ENCODE assay signal across 1 cellular context in the genomic region with DNA sequence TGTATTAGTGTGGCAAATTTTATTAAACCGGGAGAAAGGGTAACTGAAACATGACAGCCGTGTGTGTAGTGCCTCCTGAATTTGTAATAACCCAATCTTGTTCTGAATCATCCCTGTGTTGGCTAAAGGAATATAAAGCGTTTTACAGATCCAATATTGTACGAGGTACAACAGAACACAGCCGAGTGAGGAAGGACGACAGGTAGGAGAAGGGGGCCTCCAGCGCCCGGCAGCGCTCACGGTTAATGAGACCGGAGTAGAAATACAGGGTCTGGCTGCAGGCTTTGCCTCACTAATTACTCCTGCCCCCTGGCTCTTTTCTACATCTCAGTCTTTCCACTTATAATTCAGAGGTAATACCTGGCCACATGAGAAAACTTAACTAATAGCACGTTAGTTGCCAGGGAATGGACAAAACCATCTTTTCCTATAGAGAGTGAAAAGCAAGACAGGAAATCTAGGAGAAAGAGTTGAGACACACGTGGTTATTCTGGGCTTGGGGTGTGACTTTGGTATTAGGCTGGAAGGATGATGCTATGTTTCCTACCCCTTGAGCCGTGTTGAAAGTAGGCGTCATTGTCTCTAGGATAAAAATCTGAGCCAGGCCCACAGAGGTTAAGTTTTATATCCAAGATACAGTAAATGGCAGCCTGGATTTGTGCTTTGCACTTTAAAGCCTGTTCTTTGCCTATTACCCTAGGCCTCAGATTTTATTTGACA.
TF ChIP-seq lines count a peak whose summit lies in the region.

No MANE protein-coding gene starts in this region.

TF ChIP-seq in GM12878, 131 proteins besides CTCF, POLR2A, EP300 and RAD21 (continued from another document):
- TF ChIP-seq, protein P1, sequence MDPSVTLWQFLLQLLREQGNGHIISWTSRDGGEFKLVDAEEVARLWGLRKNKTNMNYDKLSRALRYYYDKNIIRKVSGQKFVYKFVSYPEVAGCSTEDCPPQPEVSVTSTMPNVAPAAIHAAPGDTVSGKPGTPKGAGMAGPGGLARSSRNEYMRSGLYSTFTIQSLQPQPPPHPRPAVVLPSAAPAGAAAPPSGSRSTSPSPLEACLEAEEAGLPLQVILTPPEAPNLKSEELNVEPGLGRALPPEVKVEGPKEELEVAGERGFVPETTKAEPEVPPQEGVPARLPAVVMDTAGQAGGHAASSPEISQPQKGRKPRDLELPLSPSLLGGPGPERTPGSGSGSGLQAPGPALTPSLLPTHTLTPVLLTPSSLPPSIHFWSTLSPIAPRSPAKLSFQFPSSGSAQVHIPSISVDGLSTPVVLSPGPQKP (IDR thresholded peaks at IDR 0.05; ENCODE audit: low read depth, low read length) = no peak
- no peak for TF ChIP-seq FOXK2 (IDR thresholded peaks at IDR 0.05)
- no peak for TF ChIP-seq EGR1 (IDR thresholded peaks at IDR 0.05; ENCODE audit: borderline replicate concordance in 1 of 2, low read depth in 2 of 2, low read length in 2 of 2)
- TF ChIP-seq, protein P2, sequence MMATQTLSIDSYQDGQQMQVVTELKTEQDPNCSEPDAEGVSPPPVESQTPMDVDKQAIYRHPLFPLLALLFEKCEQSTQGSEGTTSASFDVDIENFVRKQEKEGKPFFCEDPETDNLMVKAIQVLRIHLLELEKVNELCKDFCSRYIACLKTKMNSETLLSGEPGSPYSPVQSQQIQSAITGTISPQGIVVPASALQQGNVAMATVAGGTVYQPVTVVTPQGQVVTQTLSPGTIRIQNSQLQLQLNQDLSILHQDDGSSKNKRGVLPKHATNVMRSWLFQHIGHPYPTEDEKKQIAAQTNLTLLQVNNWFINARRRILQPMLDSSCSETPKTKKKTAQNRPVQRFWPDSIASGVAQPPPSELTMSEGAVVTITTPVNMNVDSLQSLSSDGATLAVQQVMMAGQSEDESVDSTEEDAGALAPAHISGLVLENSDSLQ (IDR thresholded peaks at IDR 0.05) = no peak
- no peak for TF ChIP-seq CHD1 (IDR thresholded peaks at IDR 0.05; ENCODE audit: low read depth, low read length)
- TF ChIP-seq SIN3A (IDR thresholded peaks at IDR 0.05; ENCODE audit: low read depth, low read length) = no peak
- no peak for TF ChIP-seq RBBP5 (conservative IDR thresholded peaks at IDR 0.05)
- TF ChIP-seq SMC3 (IDR thresholded peaks at IDR 0.05; ENCODE audit: borderline replicate concordance, low read length) = no peak
- TF ChIP-seq WRNIP1 (IDR thresholded peaks at IDR 0.05; ENCODE audit: borderline replicate concordance, low read depth, low read length) = no peak
- no peak for TF ChIP-seq SPI1 (IDR thresholded peaks at IDR 0.05; ENCODE audit: borderline replicate concordance, insufficient read depth, low read depth, low read length)
- TF ChIP-seq, protein P3, sequence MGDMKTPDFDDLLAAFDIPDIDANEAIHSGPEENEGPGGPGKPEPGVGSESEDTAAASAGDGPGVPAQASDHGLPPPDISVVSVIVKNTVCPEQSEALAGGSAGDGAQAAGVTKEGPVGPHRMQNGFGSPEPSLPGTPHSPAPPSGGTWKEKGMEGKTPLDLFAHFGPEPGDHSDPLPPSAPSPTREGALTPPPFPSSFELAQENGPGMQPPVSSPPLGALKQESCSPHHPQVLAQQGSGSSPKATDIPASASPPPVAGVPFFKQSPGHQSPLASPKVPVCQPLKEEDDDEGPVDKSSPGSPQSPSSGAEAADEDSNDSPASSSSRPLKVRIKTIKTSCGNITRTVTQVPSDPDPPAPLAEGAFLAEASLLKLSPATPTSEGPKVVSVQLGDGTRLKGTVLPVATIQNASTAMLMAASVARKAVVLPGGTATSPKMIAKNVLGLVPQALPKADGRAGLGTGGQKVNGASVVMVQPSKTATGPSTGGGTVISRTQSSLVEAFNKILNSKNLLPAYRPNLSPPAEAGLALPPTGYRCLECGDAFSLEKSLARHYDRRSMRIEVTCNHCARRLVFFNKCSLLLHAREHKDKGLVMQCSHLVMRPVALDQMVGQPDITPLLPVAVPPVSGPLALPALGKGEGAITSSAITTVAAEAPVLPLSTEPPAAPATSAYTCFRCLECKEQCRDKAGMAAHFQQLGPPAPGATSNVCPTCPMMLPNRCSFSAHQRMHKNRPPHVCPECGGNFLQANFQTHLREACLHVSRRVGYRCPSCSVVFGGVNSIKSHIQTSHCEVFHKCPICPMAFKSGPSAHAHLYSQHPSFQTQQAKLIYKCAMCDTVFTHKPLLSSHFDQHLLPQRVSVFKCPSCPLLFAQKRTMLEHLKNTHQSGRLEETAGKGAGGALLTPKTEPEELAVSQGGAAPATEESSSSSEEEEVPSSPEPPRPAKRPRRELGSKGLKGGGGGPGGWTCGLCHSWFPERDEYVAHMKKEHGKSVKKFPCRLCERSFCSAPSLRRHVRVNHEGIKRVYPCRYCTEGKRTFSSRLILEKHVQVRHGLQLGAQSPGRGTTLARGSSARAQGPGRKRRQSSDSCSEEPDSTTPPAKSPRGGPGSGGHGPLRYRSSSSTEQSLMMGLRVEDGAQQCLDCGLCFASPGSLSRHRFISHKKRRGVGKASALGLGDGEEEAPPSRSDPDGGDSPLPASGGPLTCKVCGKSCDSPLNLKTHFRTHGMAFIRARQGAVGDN (IDR thresholded peaks at IDR 0.05) = no peak
- TF ChIP-seq PML (IDR thresholded peaks at IDR 0.05; ENCODE audit: low read length) = no peak
- TF ChIP-seq JUNB (IDR thresholded peaks at IDR 0.05) = no peak; the same call in 1 of the 2 replicates
